32 cellular contexts compared by ENCODE assay signal in the genomic region with DNA sequence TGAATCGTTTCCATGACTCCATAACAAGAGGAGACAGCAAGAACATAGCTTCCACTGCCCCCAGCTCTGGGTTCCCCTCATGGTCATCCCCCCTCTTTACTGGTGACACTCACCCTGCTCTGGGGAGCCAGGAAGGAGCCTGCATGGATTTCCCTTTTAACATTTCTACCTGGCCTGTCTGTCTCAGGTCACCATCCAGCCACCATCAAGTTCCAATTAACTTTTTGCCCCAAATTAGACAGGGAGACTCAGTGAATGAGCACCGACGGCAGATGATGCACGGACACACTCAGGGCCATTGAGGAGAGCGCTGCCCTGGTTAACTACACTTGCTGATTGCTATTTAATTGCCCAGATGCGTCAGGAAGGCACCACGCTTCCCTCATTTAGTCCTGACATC.
"Had no signal": no experiment of that assay in that cellular context is flagged by ENCODE, and none has a peak within 500 bp of the region (broad histone marks: within the 10 kb centered on the region; RNA-seq: fewer than 3 reads in every experiment).

No MANE protein-coding gene starts in this region.

- H3K27me3 Mint-ChIP-seq: activated B cell treated with CpG ODN at 0.5 μM for 24 hours; activated CD4-positive, alpha-beta T cell treated with anti-CD3 and anti-CD28 coated beads, Interleukin-2, amount 10 ng/mL, durations not matched to agents 24 days and 14 days; activated naive CD8-positive, alpha-beta T cell had no signal

- DNase-seq: activated B cell treated with CpG ODN at 0.5 μM for 24 hours; activated CD4-positive, alpha-beta memory T cell treated with anti-CD3 and anti-CD28 coated beads for 36 hours; activated CD4-positive, alpha-beta T cell treated with anti-CD3 and anti-CD28 coated beads for 36 hours; activated CD4-positive, CD25-positive, alpha-beta regulatory T cell treated with anti-CD3 and anti-CD28 coated beads, Interleukin-2, amount 50 U/mL, for 72 hours; activated CD8-positive, alpha-beta T cell treated with anti-CD3 and anti-CD28 coated beads, Interleukin-2, amount 10 ng/mL, durations not matched to agents 7 days and 5 days; activated effector memory CD4-positive, alpha-beta T cell treated with Interleukin-2 at 50 U/mL for 16 hours; activated gamma-delta T cell treated with Interleukin-2 at 50 U/mL for 16 hours; activated naive CD4-positive, alpha-beta T cell treated with anti-CD3 and anti-CD28 coated beads, Interleukin-2, amount 50 U/mL, for 16 hours; activated naive CD4-positive, alpha-beta T cell treated with Interleukin-2 at 50 U/mL for 16 hours; activated T-cell treated with anti-CD3 and anti-CD28 coated beads, Interleukin-2, amount 50 U/mL, for 4 hours; amniotic stem cell; anterior cingulate cortex; brain microvascular endothelial cell; effector CD8-positive, alpha-beta T cell; foreskin fibroblast; glutamatergic neuron; heart left ventricle; T-helper 1 cell; T-helper 17 cell; T1000; WERI-Rb-1 had no signal

- H3K4me1 Mint-ChIP-seq: activated B cell treated with CpG ODN at 0.5 μM for 24 hours; activated CD4-positive, alpha-beta T cell treated with anti-CD3 and anti-CD28 coated beads for 36 hours; activated CD4-positive, alpha-beta T cell treated with anti-CD3 and anti-CD28 coated beads, Interleukin-2, amount 10 ng/mL, durations not matched to agents 24 days and 14 days; activated T-helper 17 cell treated with anti-CD3 and anti-CD28 coated beads, Interleukin-2, amount 50 U/mL, for 72 hours; central memory CD8-positive, alpha-beta T cell had no signal

- H3K36me3 ChIP-seq: brain microvascular endothelial cell, heart left ventricle, WERI-Rb-1 had no signal

- H3K27ac Mint-ChIP-seq: activated B cell treated with CpG ODN at 0.5 μM for 24 hours; activated CD4-positive, alpha-beta memory T cell treated with anti-CD3 and anti-CD28 coated beads for 36 hours; activated CD4-positive, alpha-beta T cell treated with anti-CD3 and anti-CD28 coated beads for 36 hours; activated CD4-positive, alpha-beta T cell treated with anti-CD3 and anti-CD28 coated beads, Interleukin-2, amount 10 ng/mL, durations not matched to agents 24 days and 14 days; activated CD8-positive, alpha-beta T cell treated with anti-CD3 and anti-CD28 coated beads, Interleukin-2, amount 10 ng/mL, durations not matched to agents 7 days and 5 days; activated naive CD8-positive, alpha-beta T cell; activated T-helper 17 cell treated with anti-CD3 and anti-CD28 coated beads, Interleukin-2, amount 50 U/mL, for 72 hours; T-helper 17 cell; T-helper 2 cell treated with Interferon-gamma antibody and Interleukin-4, amounts not matched to agents 5 μg/mL and 100 μg/mL, for 36 hours had no signal

- H3K9me3 Mint-ChIP-seq: activated T-helper 17 cell treated with anti-CD3 and anti-CD28 coated beads, Interleukin-2, amount 50 U/mL, for 72 hours had no signal

- H3K4me3 Mint-ChIP-seq: activated B cell treated with CpG ODN at 0.5 μM for 24 hours; activated CD4-positive, alpha-beta memory T cell treated with anti-CD3 and anti-CD28 coated beads for 36 hours; activated CD4-positive, alpha-beta T cell treated with anti-CD3 and anti-CD28 coated beads for 36 hours; activated CD4-positive, alpha-beta T cell treated with anti-CD3 and anti-CD28 coated beads, Interleukin-2, amount 10 ng/mL, durations not matched to agents 24 days and 14 days; activated CD8-positive, alpha-beta T cell treated with anti-CD3 and anti-CD28 coated beads, Interleukin-2, amount 10 ng/mL, durations not matched to agents 7 days and 5 days; activated naive CD8-positive, alpha-beta T cell; activated T-cell treated with anti-CD3 and anti-CD28 coated beads, Interleukin-2, amount 50 U/mL, for 4 hours; activated T-helper 17 cell treated with anti-CD3 and anti-CD28 coated beads, Interleukin-2, amount 50 U/mL, for 72 hours; central memory CD8-positive, alpha-beta T cell; T-helper 17 cell; T-helper 2 cell treated with Interferon-gamma antibody and Interleukin-4, amounts not matched to agents 5 μg/mL and 100 μg/mL, for 36 hours had no signal

- H3K36me3 Mint-ChIP-seq: activated CD4-positive, alpha-beta memory T cell treated with anti-CD3 and anti-CD28 coated beads for 36 hours; activated naive CD8-positive, alpha-beta T cell had no signal

- ATAC-seq: activated CD4-positive, alpha-beta T cell treated with anti-CD3 and anti-CD28 coated beads for 36 hours; activated CD8-positive, alpha-beta T cell treated with anti-CD3 and anti-CD28 coated beads, Interleukin-2, amount 10 ng/mL, durations not matched to agents 7 days and 5 days; activated T-cell treated with anti-CD3 and anti-CD28 coated beads, Interleukin-2, amount 50 U/mL, for 4 hours; activated T-helper 17 cell treated with anti-CD3 and anti-CD28 coated beads, Interleukin-2, amount 50 U/mL, for 72 hours; heart left ventricle; T-helper 17 cell had no signal

- H3K4me3 ChIP-seq: heart left ventricle had no signal

- H3K27ac ChIP-seq: brain microvascular endothelial cell, epithelial cell of prostate, heart left ventricle, WERI-Rb-1 had no signal

- H3K4me1 ChIP-seq: heart left ventricle had no signal

- FAIRE-seq: astrocyte, bronchial epithelial cell, endometrium, endothelial cell of umbilical vein, frontal cortex had no signal

- H3K27me3 ChIP-seq: brain microvascular endothelial cell had no signal
